In genomic region chrX:44950471-44951366, GRCh38 we compare ENCODE assay signal across 8 cellular contexts.
DNase-seq lines count a peak whose midpoint lies in the region; ATAC-seq and TF ChIP-seq lines count a peak whose summit lies in the region.
"Not testable (repeated sequence)": the region's sequence is repeated elsewhere in the genome, so short reads cannot be mapped to it uniquely, and the experiment has no call there.

No MANE protein-coding gene starts in this region.

- not testable (repeated sequence) for DNase-seq in CD8-positive, alpha-beta memory T cell; IMR-90; type B pancreatic cell (ENCODE audit: extremely low spot score, unreplicated experiment)
- DNase-seq in WTC11 (ENCODE audit: low spot score): peak; percentile 18
- DNase-seq in mammary epithelial cell: peak; percentile 78
- DNase-seq in erythroblast (lab: John Stamatoyannopoulos, UW): peak; percentile 11 to 16

- dilution Hi-C loops in IMR-90 (cut with HindIII; ENCODE audit: low sequenced_read_pairs, unreplicated experiment); mammary epithelial cell (cut with HindIII; ENCODE audit: low sequenced_read_pairs): not testable (repeated sequence)

- not testable (repeated sequence) for BruUV-seq in IMR-90 (replicated peaks; lab: Mats Ljungman, UMichigan); mammary epithelial cell (replicated peaks; lab: Mats Ljungman, UMichigan)

- H3K4me3 ChIP-seq in CD8-positive, alpha-beta memory T cell (ENCODE audit: low read length); IMR-90 (ENCODE audit: insufficient read depth, low read depth, low read length): not testable (repeated sequence)
- H3K4me3 ChIP-seq in mammary epithelial cell (replicated peaks in 1 of 3; ENCODE audit: insufficient read depth in 1 of 3, low read depth in 2 of 3, low read length in 3 of 3) (peak overlapping the region; percentile 26 to 55 (median 54)), iPS-18a (ENCODE audit: low read length) (peak overlapping the region; percentile 71)

- peaks cover 33% of the 10 kb centered on the region; the same call in 1 of the 2 replicates for H4K20me1 ChIP-seq in IMR-90 (ENCODE audit: insufficient read depth, low read length)
- H4K20me1 ChIP-seq in mammary epithelial cell (ENCODE audit: insufficient read depth, low read length): not testable (repeated sequence)

- H3K27ac Mint-ChIP-seq in CD8-positive, alpha-beta memory T cell: peak overlapping the region in 5 of 8 donors; percentile 17 to 75 (median 62)
- H3K27ac Mint-ChIP-seq in WTC11 (peak overlapping the region; percentile 99), nephron (peak overlapping the region in 2 of 3 experiments; percentile 16 to 18), type B pancreatic cell (peak overlapping the region; percentile 82)

- peaks cover 20 to 49% of the 10 kb centered on the region in 2 experiments for H3K79me1 ChIP-seq in IMR-90 (ENCODE audit: low read depth in 1 of 2, low read length in 2 of 2)

- not testable (repeated sequence) for TF ChIP-seq POLR2A in IMR-90 (IDR thresholded peaks at IDR 0.05; ENCODE audit: low read depth, low read length); erythroblast (IDR thresholded peaks at IDR 0.05; ENCODE audit: low read length)

- not testable (repeated sequence) for H2AK5ac ChIP-seq in IMR-90 (ENCODE audit: low read depth, low read length)

- H2AK9ac ChIP-seq in IMR-90 (replicated peaks; ENCODE audit: low read depth, low read length, poor library complexity): not testable (repeated sequence)

- CTCF ChIA-PET in CD8-positive, alpha-beta memory T cell (lab: Charles Lee); IMR-90 (lab: Yijun Ruan, JAX); mammary epithelial cell (lab: Charles Lee; ENCODE audit: low non-redundant PET): not testable (repeated sequence)
- CTCF ChIA-PET in WTC11 (lab: Charles Lee): interaction anchor here (1.8 kb wide), 1 partner anchor 78 kb away, joined by 5 read pairs; the partner anchor contains the start of gene KDM6A

- not testable (repeated sequence) for H2BK120ac ChIP-seq in IMR-90 (ENCODE audit: low read depth, low read length)

- not testable (repeated sequence) for H3K36me3 Mint-ChIP-seq in CD8-positive, alpha-beta memory T cell; WTC11; type B pancreatic cell
- H3K36me3 Mint-ChIP-seq in nephron (ENCODE audit: low read depth): peaks cover 21% of the 10 kb centered on the region

- H3K9ac ChIP-seq in IMR-90 (ENCODE audit: low read depth, low read length): not testable (repeated sequence)
- peak overlapping the region; percentile 40 for H3K9ac ChIP-seq in mammary epithelial cell (ENCODE audit: insufficient read depth, low read length)
- peak overlapping the region; percentile 94 for H3K9ac ChIP-seq in iPS-18a (ENCODE audit: low read length)

- H3K4ac ChIP-seq in IMR-90 (ENCODE audit: low read depth, low read length): not testable (repeated sequence)

- H2BK5ac ChIP-seq in IMR-90 (ENCODE audit: low read depth, low read length, poor library complexity, severe bottlenecking): not testable (repeated sequence)

- H3K4me2 ChIP-seq in IMR-90 (ENCODE audit: low read depth, low read length): peak overlapping the region; percentile 54
- H3K4me2 ChIP-seq in mammary epithelial cell (ENCODE audit: insufficient read depth, low read depth, low read length): peak overlapping the region; percentile 68

- H3K18ac ChIP-seq in IMR-90 (ENCODE audit: low read depth, low read length): not testable (repeated sequence)

- not testable (repeated sequence) for H3K27me3 Mint-ChIP-seq in CD8-positive, alpha-beta memory T cell; WTC11 (ENCODE audit: low read depth); nephron (ENCODE audit: low read depth); type B pancreatic cell

- peak overlapping the region in 1 of 2 experiments; percentile 64; a peak in 1 of 4 replicates for H4K8ac ChIP-seq in IMR-90 (ENCODE audit: low read depth in 2 of 2, low read length in 2 of 2)

- H2AFZ ChIP-seq in IMR-90 (replicated peaks; ENCODE audit: low read length, poor library complexity); mammary epithelial cell (ENCODE audit: low read depth, low read length): not testable (repeated sequence)

- not testable (repeated sequence) for H3K23ac ChIP-seq in IMR-90 (ENCODE audit: low read depth, low read length)

- intact Hi-C loops in IMR-90 (cut with micrococcal nuclease): not testable (repeated sequence)
- intact Hi-C loops in mammary epithelial cell (cut with micrococcal nuclease): loop anchor here (2.0 to 10.0 kb wide), 2 partner anchors 78 to 114 kb away; partner anchors contain the start of gene KDM6A

- H4K91ac ChIP-seq in IMR-90 (ENCODE audit: insufficient read depth, low read depth, low read length): not testable (repeated sequence)

- peaks cover 95% of the 10 kb centered on the region for H3K79me2 ChIP-seq in mammary epithelial cell (ENCODE audit: insufficient read depth, low read length)

- not testable (repeated sequence) for TF ChIP-seq RAD21 in IMR-90 (IDR thresholded peaks at IDR 0.05; ENCODE audit: low read length)

- not testable (repeated sequence) for H2BK15ac ChIP-seq in IMR-90 (ENCODE audit: low read depth, low read length)

- H3K36me3 ChIP-seq in CD8-positive, alpha-beta memory T cell (ENCODE audit: insufficient read depth, low read length); IMR-90 (ENCODE audit: control insufficient read depth, insufficient read depth, low read length); mammary epithelial cell (ENCODE audit: insufficient read depth, low read length); iPS-18a (ENCODE audit: control insufficient read depth, low read depth, low read length): not testable (repeated sequence)

- H3K27me3 ChIP-seq in CD8-positive, alpha-beta memory T cell (ENCODE audit: insufficient read depth, low read length, poor library complexity, severe bottlenecking); IMR-90 (ENCODE audit: control insufficient read depth, insufficient read depth, low read length); mammary epithelial cell (ENCODE audit: insufficient read depth, low read length); iPS-18a (ENCODE audit: control insufficient read depth, insufficient read depth, low read length): not testable (repeated sequence)

- H2BK20ac ChIP-seq in IMR-90 (ENCODE audit: low read depth, low read length): not testable (repeated sequence)

- H3K14ac ChIP-seq in IMR-90 (replicated peaks; ENCODE audit: low read depth, low read length): not testable (repeated sequence)

- POLR2A ChIA-PET in CD8-positive, alpha-beta memory T cell (lab: Charles Lee); IMR-90 (lab: Charles Lee; ENCODE audit: unreplicated experiment): not testable (repeated sequence)
- POLR2A ChIA-PET in WTC11 (lab: Charles Lee): interaction anchor here (0.6 to 3.5 kb wide), 3 partner anchors 39 to 78 kb away, joined by 3 to 20 read pairs (median 7); partner anchors contain the start of gene KDM6A

- H3K4me3 Mint-ChIP-seq in CD8-positive, alpha-beta memory T cell: peak overlapping the region in 3 of 7 donors; percentile 28 to 46 (median 33)
- H3K4me3 Mint-ChIP-seq in WTC11 (peak overlapping the region; percentile 85), type B pancreatic cell (peak overlapping the region; percentile 65)
- H3K4me3 Mint-ChIP-seq in nephron: not testable (repeated sequence)

- in situ Hi-C loops in IMR-90 (cut with MboI; ENCODE audit: low sequenced_read_pairs); mammary epithelial cell (cut with MboI; ENCODE audit: low sequenced_read_pairs in 2 of 2): not testable (repeated sequence)

- not testable (repeated sequence) for TF ChIP-seq CTCF in IMR-90 (conservative IDR thresholded peaks at IDR 0.05; ENCODE audit: low read depth, low read length); WTC11 (IDR thresholded peaks at IDR 0.05); mammary epithelial cell (conservative IDR thresholded peaks at IDR 0.05 in 1 of 2, IDR thresholded peaks at IDR 0.05 in 1 of 2; ENCODE audit: extremely low read depth in 1 of 2, insufficient read depth in 1 of 2, low read depth in 1 of 2, low read length in 2 of 2); nephron (IDR thresholded peaks at IDR 0.05; ENCODE audit: unreplicated experiment in 3 of 3); type B pancreatic cell (conservative IDR thresholded peaks at IDR 0.05)

- H3K27ac ChIP-seq in CD8-positive, alpha-beta memory T cell (ENCODE audit: low read depth, low read length); IMR-90 (ENCODE audit: insufficient read depth, low read length): not testable (repeated sequence)
- H3K27ac ChIP-seq in mammary epithelial cell (ENCODE audit: insufficient read depth, low read depth, low read length) (peak overlapping the region; percentile 64), iPS-18a (ENCODE audit: low read length) (peak overlapping the region; percentile 90)

- ATAC-seq in IMR-90 (ENCODE audit: low read depth): not testable (repeated sequence)
- peak; percentile 23; the same call in 1 of the 2 replicates for ATAC-seq in WTC11

- not testable (repeated sequence) for H3K56ac ChIP-seq in IMR-90 (ENCODE audit: extremely low read depth, insufficient read depth, low read length)

- not testable (repeated sequence) for H3K9me3 Mint-ChIP-seq in CD8-positive, alpha-beta memory T cell; WTC11; nephron; type B pancreatic cell

- H3K9me3 ChIP-seq in CD8-positive, alpha-beta memory T cell (ENCODE audit: low read length); IMR-90 (ENCODE audit: control insufficient read depth, insufficient read depth, low read length); mammary epithelial cell (replicated peaks; ENCODE audit: insufficient read depth, low read length): not testable (repeated sequence)
- H3K9me3 ChIP-seq in iPS-18a (ENCODE audit: control insufficient read depth, low read depth, low read length): peaks cover 20% of the 10 kb centered on the region

- H3K4me1 Mint-ChIP-seq in CD8-positive, alpha-beta memory T cell: peaks cover 66 to 78% (median 73%) of the 10 kb centered on the region in 3 donors
- H3K4me1 Mint-ChIP-seq in WTC11 (peaks cover 55% of the 10 kb centered on the region), nephron (peaks cover 25% of the 10 kb centered on the region)
- not testable (repeated sequence) for H3K4me1 Mint-ChIP-seq in type B pancreatic cell (ENCODE audit: unreplicated experiment)

- no CpG with 5 or more reads among the region's 9 CpGs for WGBS in IMR-90 (ENCODE audit: extremely low coverage in 2 of 2, insufficient read length in 1 of 2), 2 experiments
- WGBS in mammary epithelial cell (ENCODE audit: low coverage, missing lambda C conversion rate): 49% methylated on average over 3 of the region's 9 CpGs

- not testable (repeated sequence) for H3K9me1 ChIP-seq in IMR-90 (ENCODE audit: insufficient read depth, low read length)

- H4K5ac ChIP-seq in IMR-90 (ENCODE audit: low read depth, low read length): not testable (repeated sequence)

- H3K4me1 ChIP-seq in CD8-positive, alpha-beta memory T cell (ENCODE audit: insufficient read depth, low read length): peaks cover 15% of the 10 kb centered on the region
- H3K4me1 ChIP-seq in IMR-90 (ENCODE audit: control insufficient read depth, insufficient read depth, low read length): not testable (repeated sequence)
- peaks cover 11% of the 10 kb centered on the region for H3K4me1 ChIP-seq in mammary epithelial cell (ENCODE audit: insufficient read depth, low read length)
- peaks cover 11% of the 10 kb centered on the region for H3K4me1 ChIP-seq in iPS-18a (ENCODE audit: control insufficient read depth, low read depth, low read length)

Comparison
In these comparisons a context has a peak if more than half of its experiments do, and no peak if none do; other contexts are left out.
1. H3K27ac Mint-ChIP-seq: peak in every context shown above with its lines; median percentile 99 in WTC11; 82 in type B pancreatic cell; 62 in CD8-positive, alpha-beta memory T cell; 17 in nephron.